ENCODE assay signal across 26 cellular contexts in the genomic region with DNA sequence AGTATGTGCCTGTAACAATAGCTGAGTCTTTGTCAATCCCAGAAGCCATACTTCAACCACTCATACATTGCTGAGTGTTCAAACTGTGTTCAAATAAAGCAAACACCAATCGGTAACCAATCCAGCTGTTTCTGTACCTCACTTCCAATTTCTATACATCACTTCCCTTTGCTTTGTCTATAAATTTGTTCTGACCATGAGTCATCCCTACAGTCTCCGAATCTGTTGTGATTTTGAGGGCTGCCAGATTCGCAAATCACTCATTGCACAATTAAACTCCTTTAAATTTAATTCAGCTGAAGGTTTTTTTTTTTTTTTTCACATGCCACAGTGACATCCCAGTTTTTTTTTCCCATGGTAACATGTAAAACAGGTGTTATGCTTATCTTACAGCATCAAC.
"Had no signal": no experiment of that assay in that cellular context is flagged by ENCODE, and none has a peak within 500 bp of the region (broad histone marks: within the 10 kb centered on the region; RNA-seq: fewer than 3 reads in every experiment).

No MANE protein-coding gene starts in this region.

- H3K27ac Mint-ChIP-seq: activated CD4-positive, alpha-beta memory T cell treated with anti-CD3 and anti-CD28 coated beads for 36 hours; activated CD4-positive, alpha-beta T cell treated with anti-CD3 and anti-CD28 coated beads, Interleukin-2, amount 10 ng/mL, durations not matched to agents 7 days and 5 days; activated naive CD4-positive, alpha-beta T cell treated with anti-CD3 and anti-CD28 coated beads, Interleukin-2, amount 50 U/mL, for 72 hours; activated naive CD8-positive, alpha-beta T cell treated with anti-CD3 and anti-CD28 coated beads, Interleukin-2, amount 50 U/mL, for 24 hours; brain had no signal

- H3K4me1 Mint-ChIP-seq: activated CD4-positive, alpha-beta T cell treated with anti-CD3 and anti-CD28 coated beads, Interleukin-2, amount 10 ng/mL, durations not matched to agents 7 days and 5 days; activated naive CD8-positive, alpha-beta T cell treated with anti-CD3 and anti-CD28 coated beads, Interleukin-2, amount 50 U/mL, for 24 hours had no signal

- FAIRE-seq: astrocyte had no signal

- ATAC-seq: activated naive CD4-positive, alpha-beta T cell treated with anti-CD3 and anti-CD28 coated beads, Interleukin-2, amount 50 U/mL, for 72 hours; activated naive CD8-positive, alpha-beta T cell treated with anti-CD3 and anti-CD28 coated beads, Interleukin-2, amount 50 U/mL, for 24 hours; activated T-cell treated with anti-CD3 and anti-CD28 coated beads, Interleukin-2, amount 50 U/mL, for 4 hours; Panc1; Right ventricle myocardium inferior had no signal

- H3K27me3 Mint-ChIP-seq: activated CD4-positive, alpha-beta memory T cell treated with anti-CD3 and anti-CD28 coated beads for 36 hours; activated CD4-positive, alpha-beta T cell treated with anti-CD3 and anti-CD28 coated beads, Interleukin-2, amount 10 ng/mL, durations not matched to agents 7 days and 5 days; activated naive CD8-positive, alpha-beta T cell treated with anti-CD3 and anti-CD28 coated beads, Interleukin-2, amount 50 U/mL, for 24 hours; brain had no signal

- H3K4me3 Mint-ChIP-seq: activated CD4-positive, alpha-beta memory T cell treated with anti-CD3 and anti-CD28 coated beads for 36 hours; activated CD4-positive, alpha-beta T cell treated with anti-CD3 and anti-CD28 coated beads, Interleukin-2, amount 10 ng/mL, durations not matched to agents 7 days and 5 days; activated naive CD8-positive, alpha-beta T cell treated with anti-CD3 and anti-CD28 coated beads, Interleukin-2, amount 50 U/mL, for 24 hours; activated T-cell treated with anti-CD3 and anti-CD28 coated beads, Interleukin-2, amount 50 U/mL, for 4 hours; brain had no signal

- DNase-seq: activated CD4-positive, alpha-beta memory T cell treated with anti-CD3 and anti-CD28 coated beads for 36 hours; activated CD4-positive, alpha-beta T cell treated with anti-CD3 and anti-CD28 coated beads, Interleukin-2, amount 10 ng/mL, durations not matched to agents 7 days and 5 days; activated CD4-positive, CD25-positive, alpha-beta regulatory T cell; activated CD8-positive, alpha-beta memory T cell treated with anti-CD3 and anti-CD28 coated beads for 24 hours; activated effector memory CD4-positive, alpha-beta T cell treated with anti-CD3 and anti-CD28 coated beads, Interleukin-2, amount 50 U/mL, for 16 hours; activated naive CD4-positive, alpha-beta T cell treated with Interleukin-2 at 50 U/mL for 16 hours; activated naive CD8-positive, alpha-beta T cell treated with anti-CD3 and anti-CD28 coated beads, Interleukin-2, amount 50 U/mL, for 24 hours; activated T-cell treated with anti-CD3 and anti-CD28 coated beads, Interleukin-2, amount 50 U/mL, for 4 hours; amniotic stem cell; cerebellar nuclear complex; NCI-H1092; NCI-H1417; NCI-H1930; NCI-H2171; NCI-H2227 treated with DMSO at 0.1 percent for 48 hours; NCI-H526; NCI-H82; RPMI8226; T-helper 1 cell had no signal

- H3K27ac ChIP-seq: SK-N-MC, VCaP had no signal

- H3K36me3 Mint-ChIP-seq: activated CD4-positive, alpha-beta memory T cell treated with anti-CD3 and anti-CD28 coated beads for 36 hours; activated naive CD4-positive, alpha-beta T cell treated with anti-CD3 and anti-CD28 coated beads, Interleukin-2, amount 50 U/mL, for 72 hours; brain had no signal

- H3K4me3 ChIP-seq: SK-N-MC had no signal

- H3K9me3 Mint-ChIP-seq: activated T-cell treated with anti-CD3 and anti-CD28 coated beads, Interleukin-2, amount 50 U/mL, for 4 hours had no signal
